Comparison of ENCODE assay signal across 8 cellular contexts in genomic region chr4:6782846-6783110, GRCh38. TPM values are rescaled to one million over a fixed set of nuclear protein-coding genes. Genes with fewer than 3 reads are reported as not detected.
A peak's percentile ranks its signal among the peaks of the same experiment; 100 is the strongest.
DNase-seq lines count a peak whose midpoint lies in the region; ATAC-seq and TF ChIP-seq lines count a peak whose summit lies in the region.

No MANE protein-coding gene starts in this region.

- H3K36me3 ChIP-seq in ES-I3 (ENCODE audit: insufficient read depth, low read length): no peaks in the 10 kb centered on the region; the same call in 1 of the 2 replicates
- peaks cover 14% of the 10 kb centered on the region for H3K36me3 ChIP-seq in NT2/D1 (ENCODE audit: insufficient read depth, insufficient read length, low read length)
- H3K36me3 ChIP-seq in fibroblast of lung (ENCODE audit: control insufficient read depth, insufficient read depth, low read length): no peaks in the 10 kb centered on the region
- no peaks in the 10 kb centered on the region for H3K36me3 ChIP-seq in psoas muscle (ENCODE audit: insufficient read depth in 1 of 2, low read depth in 1 of 2)

- H4K20me1 ChIP-seq in fibroblast of lung (ENCODE audit: control insufficient read depth, extremely low read depth, insufficient read depth, low read length): no peaks in the 10 kb centered on the region

- ATAC-seq in psoas muscle (peak in 1 of 4 donors; percentile 27), GM19397 (IDR thresholded peaks at IDR 0.05; ENCODE audit: unreplicated experiment) (no peak)

- WGBS in psoas muscle, 3 donors: 0 to 1% (median 0%) methylated on average over 3 to 34 of the region's 34 CpGs

- peak overlapping the region; percentile 33 for H3K4me2 ChIP-seq in fibroblast of lung (ENCODE audit: extremely low read depth, insufficient read depth, low read length)

- H2AFZ ChIP-seq in fibroblast of lung (ENCODE audit: low read length): no peak overlapping the region

- no peak for DNase-seq in NT2/D1 (ENCODE audit: low read depth, low spot score)
- no peak for DNase-seq in fibroblast of lung (ENCODE audit: low read depth in 2 of 2)
- DNase-seq in psoas muscle: no peak
- DNase-seq in activated effector memory CD4-positive, alpha-beta T cell treated with Interleukin-2 at 50 U/mL for 16 hours: no peak
- no peak for DNase-seq in SW480 (ENCODE audit: low spot score)
- no peak for DNase-seq in GM19238 (ENCODE audit: insufficient read length, low spot score)

- H3K4me1 ChIP-seq in ES-I3 (ENCODE audit: insufficient read depth, low read length) (peaks cover 10% of the 10 kb centered on the region), NT2/D1 (ENCODE audit: insufficient read depth, insufficient read length) (peaks cover 14% of the 10 kb centered on the region), fibroblast of lung (ENCODE audit: control insufficient read depth, extremely low read depth, insufficient read depth, low read length) (no peaks in the 10 kb centered on the region), psoas muscle (peaks cover 58% of the 10 kb centered on the region)

- H3K27me3 ChIP-seq in NT2/D1 (ENCODE audit: insufficient read depth, insufficient read length): peaks cover 12% of the 10 kb centered on the region
- no peaks in the 10 kb centered on the region for H3K27me3 ChIP-seq in fibroblast of lung (ENCODE audit: control insufficient read depth, insufficient read depth, low read length)
- H3K27me3 ChIP-seq in psoas muscle (ENCODE audit: insufficient read depth in 3 of 3, low read length in 2 of 3): no peaks in the 10 kb centered on the region

- H3K9me3 ChIP-seq in ES-I3 (ENCODE audit: control insufficient read depth, insufficient read depth, low read length) (no peaks in the 10 kb centered on the region), NT2/D1 (ENCODE audit: insufficient read depth, low read length) (no peaks in the 10 kb centered on the region), fibroblast of lung (ENCODE audit: control insufficient read depth, insufficient read depth, low read depth, low read length) (no peaks in the 10 kb centered on the region), psoas muscle (no peaks in the 10 kb centered on the region)

- TF ChIP-seq CTCF in fibroblast of lung (conservative IDR thresholded peaks at IDR 0.05 in 1 of 2, IDR thresholded peaks at IDR 0.05 in 1 of 2; ENCODE audit: low read depth in 1 of 2, low read length in 2 of 2): no peak
- TF ChIP-seq CTCF in psoas muscle (IDR thresholded peaks at IDR 0.05): no peak

- H3K9ac ChIP-seq in ES-I3 (ENCODE audit: low read depth, low read length) (peak overlapping the region; percentile 88), NT2/D1 (ENCODE audit: insufficient read length, low read depth) (peak overlapping the region; percentile 92), fibroblast of lung (ENCODE audit: insufficient read depth, low read length) (peak overlapping the region; percentile 96)

- H3K4me3 ChIP-seq in NT2/D1 (ENCODE audit: insufficient read length, low read depth) (peak overlapping the region; percentile 82), fibroblast of lung (replicated peaks in 1 of 4; ENCODE audit: control extremely low read depth in 1 of 4, insufficient read depth in 1 of 4, low read depth in 3 of 4, low read length in 4 of 4) (peak overlapping the region in 3 of 4 experiments; percentile 80 to 97 (median 92)), psoas muscle (peak overlapping the region; percentile 93)

- intact Hi-C loops in psoas muscle (cut with DNase I): loop anchor here (5.0 kb wide), 3 partner anchors 65 to 90 kb away; partner anchors contain the start of gene BLOC1S4 (in 1 of the 2)

- peaks cover 39% of the 10 kb centered on the region for H3K79me2 ChIP-seq in fibroblast of lung (ENCODE audit: control insufficient read depth, insufficient read depth, low read length)

- H3K27ac ChIP-seq in fibroblast of lung (ENCODE audit: insufficient read depth, low read length) (peak overlapping the region; percentile 87), psoas muscle (peak overlapping the region; percentile 99)

RNA-seq across cellular contexts. Expression of gene KIAA0232, which starts 0.3 kb away (rescaled TPM):
- total RNA-seq in fibroblast of lung (17.7 and 18.8 TPM in 2 replicates), psoas muscle (10 to 100 TPM; 50.9 to 79.8 (median 56.8) TPM)
- polyA plus RNA-seq in fibroblast of lung (12.3 and 18.0 TPM in 2 replicates), psoas muscle (10 to 100 TPM in 2 of 3 donors, 1 to 10 TPM in 1; 8.7 to 53.3 (median 20.8) TPM)
- 7.8 and 10.7 TPM in 2 replicates for polyA plus RNA-seq in fibroblast of lung (2012)
- 2.9 and 5.7 TPM in 2 replicates for polyA minus RNA-seq in fibroblast of lung (ENCODE audit: low replicate concordance)
